ENCODE assay signal across 9 cellular contexts in the genomic region with DNA sequence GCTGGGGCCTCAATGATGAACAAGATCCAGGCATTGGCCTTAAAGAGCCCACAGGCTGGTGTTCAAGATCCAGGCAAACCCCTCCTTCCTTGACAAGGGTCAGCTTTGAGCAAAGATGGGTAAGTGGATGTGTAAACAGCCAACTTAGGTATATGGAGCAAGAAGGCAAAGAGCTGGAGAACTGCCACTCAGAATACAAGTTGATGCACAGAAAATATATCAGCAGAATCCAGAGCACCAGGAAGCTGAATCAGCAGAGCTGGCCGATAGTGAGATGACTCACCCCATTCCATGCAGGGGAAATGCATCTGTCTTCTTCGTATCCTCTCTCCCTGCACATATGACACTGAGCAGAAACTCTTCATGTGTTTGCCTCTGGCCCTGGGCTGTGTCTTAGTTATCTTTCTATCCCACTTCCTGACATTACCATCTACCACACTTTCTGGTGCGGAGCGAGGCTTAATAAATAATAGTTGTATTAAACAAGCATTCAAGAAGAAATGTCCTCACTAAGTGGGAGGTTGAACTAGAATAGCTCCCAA. TPM values are rescaled to one million over a fixed set of nuclear protein-coding genes. Genes with fewer than 3 reads are reported as not detected.
DNase-seq lines count a peak whose midpoint lies in the region; ATAC-seq and TF ChIP-seq lines count a peak whose summit lies in the region.
"Had no signal": no experiment of that assay in that cellular context is flagged by ENCODE, and none has a peak within 500 bp of the region (broad histone marks: within the 10 kb centered on the region; RNA-seq: fewer than 3 reads in every experiment).

No MANE protein-coding gene starts in this region.

- no peak overlapping the region for H4K91ac ChIP-seq in IMR-90 (ENCODE audit: insufficient read depth, low read depth, low read length)

- H3K27ac ChIP-seq in AG04450 (ENCODE audit: low read depth, low read length) (peak overlapping the region; percentile 47), IMR-90 (ENCODE audit: insufficient read depth, low read length) (peak overlapping the region; percentile 53; the same call in 1 of the 2 replicates), right lobe of liver (peak overlapping the region in 1 of 3 donors; percentile 13), upper lobe of right lung (no peak overlapping the region), Karpas-422 (ENCODE audit: low read length) (no peak overlapping the region)

- no peak overlapping the region for H3K4me3 Mint-ChIP-seq in endothelial cell (ENCODE audit: unreplicated experiment)

- no peak overlapping the region for H3K4ac ChIP-seq in IMR-90 (ENCODE audit: low read depth, low read length)

- H3K4me2 ChIP-seq in IMR-90 (ENCODE audit: low read depth, low read length) (peak overlapping the region; percentile 14; the same call in 1 of the 2 replicates), Karpas-422 (ENCODE audit: low read depth, low read length, poor library complexity, severe bottlenecking) (no peak overlapping the region)

- H3K79me2 ChIP-seq in Karpas-422 (ENCODE audit: low read length) = no peaks in the 10 kb centered on the region

- TF ChIP-seq RAD21 in IMR-90 (IDR thresholded peaks at IDR 0.05; ENCODE audit: low read length) = no peak

- H2BK120ac ChIP-seq in IMR-90 (ENCODE audit: low read depth, low read length) = 0 out of 2 replicates have a peak overlapping the region, but pooled peaks have one; percentile 21

- no peak overlapping the region for H3K14ac ChIP-seq in IMR-90 (replicated peaks; ENCODE audit: low read depth, low read length)

- peaks cover 16% of the 10 kb centered on the region for H3K4me1 Mint-ChIP-seq in endothelial cell (ENCODE audit: unreplicated experiment)

- H3K4me3 ChIP-seq in AG04450 (ENCODE audit: low read depth, low read length) (no peak overlapping the region), IMR-90 (ENCODE audit: insufficient read depth, low read depth, low read length) (no peak overlapping the region), astrocyte of the spinal cord (ENCODE audit: low read depth, low read length) (no peak overlapping the region), right lobe of liver (no peak overlapping the region), upper lobe of right lung (no peak overlapping the region), Karpas-422 (ENCODE audit: low read length) (no peak overlapping the region)

- H2AK5ac ChIP-seq in IMR-90 (ENCODE audit: low read depth, low read length) = no peak overlapping the region

- no peaks in the 10 kb centered on the region for H3K9me3 Mint-ChIP-seq in endothelial cell (ENCODE audit: unreplicated experiment)

- ATAC-seq in IMR-90 (ENCODE audit: low read depth) (peak; percentile 78), right lobe of liver (peak in 3 of 4 donors; percentile 3 to 31 (median 15)), upper lobe of right lung (no peak), HG02759 (IDR thresholded peaks at IDR 0.05; ENCODE audit: unreplicated experiment) (no peak)

- H2AK9ac ChIP-seq in IMR-90 (replicated peaks; ENCODE audit: low read depth, low read length, poor library complexity) = no peak overlapping the region

- no peak overlapping the region for H3K56ac ChIP-seq in IMR-90 (ENCODE audit: extremely low read depth, insufficient read depth, low read length)

- POLR2A ChIA-PET in AG04450 (lab: Yijun Ruan, JAX) (interaction anchor here (0.8 to 1.7 kb wide), 2 partner anchors 58 to 80 kb away, joined by 3 to 12 read pairs; partner anchors contain the start of genes ENDOD1 and SRSF8), IMR-90 (lab: Charles Lee; ENCODE audit: unreplicated experiment) (no interaction called here)

- TF ChIP-seq POLR2A in IMR-90 (IDR thresholded peaks at IDR 0.05; ENCODE audit: low read depth, low read length) (no peak), right lobe of liver (IDR thresholded peaks at IDR 0.05) (no peak)

- H4K20me1 ChIP-seq in IMR-90 (ENCODE audit: insufficient read depth, low read length) (no peaks in the 10 kb centered on the region), Karpas-422 (ENCODE audit: insufficient read depth, low read depth, low read length) (no peaks in the 10 kb centered on the region)

- H3K36me3 Mint-ChIP-seq in endothelial cell (ENCODE audit: low read depth, unreplicated experiment) = no peaks in the 10 kb centered on the region

- H3K36me3 ChIP-seq in IMR-90 (ENCODE audit: control insufficient read depth, insufficient read depth, low read length) (no peaks in the 10 kb centered on the region), right lobe of liver (no peaks in the 10 kb centered on the region), upper lobe of right lung (no peaks in the 10 kb centered on the region), Karpas-422 (ENCODE audit: insufficient read depth, low read length) (no peaks in the 10 kb centered on the region)

- H2AFZ ChIP-seq in IMR-90 (replicated peaks; ENCODE audit: low read length, poor library complexity) (peak overlapping the region; percentile 21), Karpas-422 (ENCODE audit: low read length) (no peak overlapping the region)

- H2BK15ac ChIP-seq in IMR-90 (ENCODE audit: low read depth, low read length) = no peak overlapping the region

- H2BK20ac ChIP-seq in IMR-90 (ENCODE audit: low read depth, low read length) = no peak overlapping the region

- dilution Hi-C loops in IMR-90 (cut with HindIII; ENCODE audit: low sequenced_read_pairs, unreplicated experiment) = no loop called here

- peaks cover 10% of the 10 kb centered on the region for H3K27me3 Mint-ChIP-seq in endothelial cell (ENCODE audit: unreplicated experiment)

- no peak overlapping the region for H3K27ac Mint-ChIP-seq in endothelial cell (ENCODE audit: unreplicated experiment)

- H4K5ac ChIP-seq in IMR-90 (ENCODE audit: low read depth, low read length) = no peak overlapping the region

- peaks cover 10% of the 10 kb centered on the region for H3K4me1 ChIP-seq in IMR-90 (ENCODE audit: control insufficient read depth, insufficient read depth, low read length)
- H3K4me1 ChIP-seq in right lobe of liver = peaks cover 0 to 6% (median 0%) of the 10 kb centered on the region in 4 donors
- peaks cover 22% of the 10 kb centered on the region for H3K4me1 ChIP-seq in upper lobe of right lung
- H3K4me1 ChIP-seq in Karpas-422 (ENCODE audit: low read length) = peaks cover 8% of the 10 kb centered on the region

- H3K23ac ChIP-seq in IMR-90 (ENCODE audit: low read depth, low read length) = no peak overlapping the region

- intact Hi-C loops in IMR-90 (cut with micrococcal nuclease) (no loop called here), right lobe of liver (cut with DNase I) (no loop called here), upper lobe of right lung (cut with DNase I) (loop anchor here (10.0 kb wide), 1 partner anchor 73 kb away; no protein-coding TSS in a partner anchor)

- WGBS in IMR-90 (ENCODE audit: extremely low coverage in 2 of 2, insufficient read length in 1 of 2), 2 experiments = 10% methylated on average over 2 of the region's 4 CpGs; no CpG with 5 or more reads in 1 of the 2 experiments
- WGBS in right lobe of liver (ENCODE audit: insufficient coverage, low coverage, low lambda C conversion rate, missing lambda C conversion rate) = 42% methylated on average over 4 of the region's 4 CpGs

- no peak overlapping the region; a peak in 1 of 4 replicates for H4K8ac ChIP-seq in IMR-90 (ENCODE audit: low read depth in 2 of 2, low read length in 2 of 2)

- no peak overlapping the region for H3K18ac ChIP-seq in IMR-90 (ENCODE audit: low read depth, low read length)

- no peak overlapping the region for H3K9ac ChIP-seq in IMR-90 (ENCODE audit: low read depth, low read length)
- H3K9ac ChIP-seq in Karpas-422 (ENCODE audit: low read length) = no peak overlapping the region

- no TSS peak for BruUV-seq in IMR-90 (replicated peaks; lab: Mats Ljungman, UMichigan)

- peaks cover 6% of the 10 kb centered on the region; the same call in 1 of the 2 replicates for H3K9me1 ChIP-seq in IMR-90 (ENCODE audit: insufficient read depth, low read length)

- H3K79me1 ChIP-seq in IMR-90 (ENCODE audit: low read depth in 1 of 2, low read length in 2 of 2) = no peaks in the 10 kb centered on the region

- no peak overlapping the region for H2BK5ac ChIP-seq in IMR-90 (ENCODE audit: low read depth, low read length, poor library complexity, severe bottlenecking)

- CTCF ChIA-PET in AG04450 (lab: Charles Lee) (interaction anchor here (0.8 to 15.4 kb wide), 6 partner anchors 41 to 1316 kb away, joined by 3 to 284 read pairs (median 22); partner anchors contain the start of genes ENDOD1 and SRSF8), IMR-90 (lab: Yijun Ruan, JAX) (interaction anchor here (0.7 to 1.3 kb wide), 5 partner anchors 10 to 558 kb away, joined by 3 to 5 read pairs (median 4); partner anchors contain the start of gene SRSF8)

- H3K9me3 ChIP-seq in AG04450 (ENCODE audit: control insufficient read depth, insufficient read depth, low read length) (no peaks in the 10 kb centered on the region; the same call in 1 of the 2 replicates), IMR-90 (ENCODE audit: control insufficient read depth, insufficient read depth, low read length) (no peaks in the 10 kb centered on the region), right lobe of liver (no peaks in the 10 kb centered on the region), upper lobe of right lung (no peaks in the 10 kb centered on the region), Karpas-422 (ENCODE audit: low read length) (no peaks in the 10 kb centered on the region)

- no peaks in the 10 kb centered on the region for H3K9me2 ChIP-seq in Karpas-422 (replicated peaks; ENCODE audit: insufficient read depth, low read length)

- H3K27me3 ChIP-seq in AG04450 (ENCODE audit: control insufficient read depth, insufficient read depth, low read length) = no peaks in the 10 kb centered on the region
- no peaks in the 10 kb centered on the region for H3K27me3 ChIP-seq in IMR-90 (ENCODE audit: control insufficient read depth, insufficient read depth, low read length)
- no peaks in the 10 kb centered on the region for H3K27me3 ChIP-seq in right lobe of liver
- no peaks in the 10 kb centered on the region for H3K27me3 ChIP-seq in upper lobe of right lung
- no peaks in the 10 kb centered on the region for H3K27me3 ChIP-seq in Karpas-422 (ENCODE audit: low read length)

- TF ChIP-seq CTCF in AG04450 (IDR thresholded peaks at IDR 0.05; ENCODE audit: low read depth, low read length) (no peak), IMR-90 (conservative IDR thresholded peaks at IDR 0.05; ENCODE audit: low read depth, low read length) (no peak), astrocyte of the spinal cord (IDR thresholded peaks at IDR 0.05; ENCODE audit: low read depth, low read length) (no peak), right lobe of liver (IDR thresholded peaks at IDR 0.05) (no peak), upper lobe of right lung (IDR thresholded peaks at IDR 0.05) (no peak), endothelial cell (IDR thresholded peaks at IDR 0.05; ENCODE audit: unreplicated experiment) (no peak)

- DNase-seq in AG04450 (ENCODE audit: low read depth, low spot score) (peak; percentile 69), IMR-90 (peak; percentile 93), astrocyte of the spinal cord (ENCODE audit: low read depth, low spot score) (peak; percentile 88), right lobe of liver (no peak), upper lobe of right lung (no peak), Karpas-422 (no peak), endothelial cell (ENCODE audit: low spot score) (no peak)
- DNase-seq: activated effector memory CD4-positive, alpha-beta T cell treated with Interleukin-2 at 50 U/mL for 16 hours had no signal

- in situ Hi-C loops in IMR-90 (cut with MboI; ENCODE audit: low sequenced_read_pairs) = no loop called here
- in situ Hi-C loops in astrocyte of the spinal cord (cut with HindIII; ENCODE audit: low sequenced_read_pairs) = no loop called here

RNA-seq across cellular contexts. Expression of gene ENDOD1, which starts 57.8 kb away (rescaled TPM):
- polyA plus RNA-seq in AG04450 (2011; rRNA removed) (10.0 and 12.1 TPM in 2 replicates), IMR-90 (2012; rRNA removed) (6.5 and 7.0 TPM in 2 replicates)
- 8.8 and 11.8 TPM in 2 replicates for polyA minus RNA-seq in AG04450 (2011; rRNA and poly(A)+ RNA removed)
- total RNA-seq in IMR-90 (2012; rRNA removed) (17.6 and 20.6 TPM in 2 replicates), right lobe of liver (1 to 10 TPM; 3.8 to 8.0 (median 6.2) TPM), upper lobe of right lung (32.2 TPM), endothelial cell (ENCODE audit: unreplicated experiment) (4.5 TPM)
- polyA plus RNA-seq in IMR-90 (2012; cell fraction: cytosol; rRNA removed) = 3.4 and 3.7 TPM in 2 replicates
- polyA plus RNA-seq in IMR-90 (2012; cell fraction: nucleus; rRNA removed; ENCODE audit: low replicate concordance) = 1.2 and 2.1 TPM in 2 replicates
- 11.0 and 12.8 TPM in 2 replicates for total RNA-seq in Karpas-422 (2014; rRNA removed; shearing (Covaris generic); ENCODE audit: low replicate concordance)

Comparison
In these comparisons a context has a peak if more than half of its experiments do, and no peak if none do; other contexts are left out.
1. DNase-seq: peak in AG04450 (single experiment), IMR-90 (single experiment) and astrocyte of the spinal cord (single experiment); none in right lobe of liver (0 of 3), upper lobe of right lung (single experiment), Karpas-422 (single experiment) and endothelial cell (single experiment).
2. H3K27ac ChIP-seq: peak in AG04450 (single experiment) and IMR-90 (single experiment); none in upper lobe of right lung (single experiment) and Karpas-422 (single experiment).
3. ATAC-seq: peak in IMR-90 (single experiment) and right lobe of liver (3 of 4); none in upper lobe of right lung (single experiment) and HG02759 (single experiment).